In genomic region chr16:82639263-82639662, GRCh38 we compare ENCODE assay signal across 19 cellular contexts. TPM values are rescaled to one million over a fixed set of nuclear protein-coding genes. Genes with fewer than 3 reads are reported as not detected.
DNase-seq lines count a peak whose midpoint lies in the region; ATAC-seq and TF ChIP-seq lines count a peak whose summit lies in the region.
"Had no signal": no experiment of that assay in that cellular context is flagged by ENCODE, and none has a peak within 500 bp of the region (broad histone marks: within the 10 kb centered on the region; RNA-seq: fewer than 3 reads in every experiment).

No MANE protein-coding gene starts in this region.

- H3K4me3 Mint-ChIP-seq in activated CD8-positive, alpha-beta T cell treated with anti-CD3 and anti-CD28 coated beads for 36 hours: no peak overlapping the region
- H3K4me3 Mint-ChIP-seq: activated B cell treated with CpG ODN at 0.5 μM for 24 hours; activated naive CD8-positive, alpha-beta T cell had no signal

- H3K4me3 ChIP-seq in left ventricle myocardium inferior (no peak overlapping the region), heart left ventricle (no peak overlapping the region), brain microvascular endothelial cell (ENCODE audit: low read depth, low read length) (no peak overlapping the region), mesenchymal stem cell (ENCODE audit: insufficient read depth in 1 of 2, low read depth in 1 of 2, low read length in 2 of 2) (no peak overlapping the region), HAP-1 (no peak overlapping the region)
- H3K4me3 ChIP-seq: esophagus muscularis mucosa, lung, skin epidermis, upper lobe of right lung had no signal

- peak overlapping the region; percentile 87 for H4K91ac ChIP-seq in mesenchymal stem cell (ENCODE audit: low read length)

- POLR2A ChIA-PET in activated CD8-positive, alpha-beta T cell treated with anti-CD3 and anti-CD28 coated beads for 36 hours (lab: Charles Lee): interaction anchor here (1.0 kb wide), 1 partner anchor 13 kb away, joined by 3 read pairs; no protein-coding TSS in a partner anchor

- peaks cover 16% of the 10 kb centered on the region for H3K4me1 Mint-ChIP-seq in activated CD8-positive, alpha-beta T cell treated with anti-CD3 and anti-CD28 coated beads for 36 hours (ENCODE audit: low read depth)
- H3K4me1 Mint-ChIP-seq: activated B cell treated with CpG ODN at 0.5 μM for 24 hours had no signal

- WGBS in heart left ventricle, 4 donors: 66 to 78% (median 73%) methylated on average over 3 of the region's 3 CpGs
- 77% methylated on average over 3 of the region's 3 CpGs for WGBS in mesenchymal stem cell

- no peak overlapping the region for H2BK5ac ChIP-seq in mesenchymal stem cell (ENCODE audit: low read depth, low read length, poor library complexity, severe bottlenecking)

- H2BK12ac ChIP-seq in mesenchymal stem cell (ENCODE audit: low read length in 2 of 2): peak overlapping the region in 1 of 2 experiments; percentile 3

- H3K79me1 ChIP-seq in mesenchymal stem cell (replicated peaks; ENCODE audit: low read length, poor library complexity, severe bottlenecking): peaks cover 21% of the 10 kb centered on the region

- peak overlapping the region; percentile 2 for H4K8ac ChIP-seq in mesenchymal stem cell (ENCODE audit: low read length)

- no peak overlapping the region for H2AFZ ChIP-seq in mesenchymal stem cell (ENCODE audit: low read depth, low read length)

- intact Hi-C loops in left ventricle myocardium inferior (cut with micrococcal nuclease): loop anchor here (10.0 kb wide), 1 partner anchor 116 kb away; no protein-coding TSS in a partner anchor
- intact Hi-C loops in heart left ventricle (cut with DNase I): loop anchor here in 9 of 10 donors (2.0 to 10.0 kb wide), 11 partner anchors 58 to 1143 kb away; no protein-coding TSS in a partner anchor
- intact Hi-C loops in activated CD8-positive, alpha-beta T cell treated with anti-CD3 and anti-CD28 coated beads for 36 hours (cut with micrococcal nuclease): loop anchor here (10.0 kb wide), 1 partner anchor 374 kb away; no protein-coding TSS in a partner anchor

- peak overlapping the region; percentile 16 for H3K27ac ChIP-seq in left ventricle myocardium inferior (replicated peaks)
- peak overlapping the region in 3 of 12 donors; percentile 1 to 62 (median 40) for H3K27ac ChIP-seq in heart left ventricle
- peak overlapping the region; percentile 93 for H3K27ac ChIP-seq in brain microvascular endothelial cell
- H3K27ac ChIP-seq in mesenchymal stem cell (ENCODE audit: low read length, poor library complexity, severe bottlenecking): peak overlapping the region; percentile 78
- H3K27ac ChIP-seq: esophagus muscularis mucosa, HL-60, skin epidermis, upper lobe of right lung had no signal

- no peak overlapping the region for H2BK15ac ChIP-seq in mesenchymal stem cell (ENCODE audit: low read depth, poor library complexity, severe bottlenecking)

- CTCF ChIA-PET in activated CD8-positive, alpha-beta T cell treated with anti-CD3 and anti-CD28 coated beads for 36 hours (lab: Charles Lee): interaction anchor here (0.7 to 6.5 kb wide), 10 partner anchors 9 to 378 kb away, joined by 3 to 51 read pairs (median 4); no protein-coding TSS in a partner anchor

- in situ Hi-C loops in brain microvascular endothelial cell (cut with HindIII; ENCODE audit: low pct_ligation_motif_present, low sequenced_read_pairs): loop anchor here (25.0 kb wide), 1 partner anchor 423 kb away; no protein-coding TSS in a partner anchor
- in situ Hi-C loops in HAP-1 (cut with MboI; ENCODE audit: low sequenced_read_pairs): loop anchor here (10.0 kb wide), 1 partner anchor 374 kb away; no protein-coding TSS in a partner anchor

- no peak for ATAC-seq in heart left ventricle
- ATAC-seq in activated CD8-positive, alpha-beta T cell treated with anti-CD3 and anti-CD28 coated beads for 36 hours: no peak

- no peak overlapping the region for H3K27ac Mint-ChIP-seq in activated CD8-positive, alpha-beta T cell treated with anti-CD3 and anti-CD28 coated beads for 36 hours
- H3K27ac Mint-ChIP-seq: activated B cell treated with CpG ODN at 0.5 μM for 24 hours; activated naive CD8-positive, alpha-beta T cell had no signal

- H3K4me1 ChIP-seq in left ventricle myocardium inferior (peaks cover 91% of the 10 kb centered on the region), heart left ventricle (peaks cover 0 to 64% (median 32%) of the 10 kb centered on the region in 12 donors), mesenchymal stem cell (ENCODE audit: control insufficient read depth, insufficient read depth, low read depth, low read length) (peaks cover 22% of the 10 kb centered on the region), HAP-1 (peaks cover 25% of the 10 kb centered on the region)
- H3K4me1 ChIP-seq: upper lobe of right lung had no signal

- H2BK120ac ChIP-seq in mesenchymal stem cell (ENCODE audit: low read depth, low read length): no peak overlapping the region

- H3K36me3 ChIP-seq in left ventricle myocardium inferior: no peaks in the 10 kb centered on the region
- H3K36me3 ChIP-seq in heart left ventricle: no peaks in the 10 kb centered on the region
- no peaks in the 10 kb centered on the region for H3K36me3 ChIP-seq in brain microvascular endothelial cell (replicated peaks)
- no peaks in the 10 kb centered on the region for H3K36me3 ChIP-seq in mesenchymal stem cell (ENCODE audit: control insufficient read depth in 1 of 2, insufficient read depth in 2 of 2, low read depth in 1 of 2, low read length in 2 of 2)
- no peaks in the 10 kb centered on the region for H3K36me3 ChIP-seq in HAP-1 (replicated peaks)
- H3K36me3 ChIP-seq: esophagus muscularis mucosa, upper lobe of right lung had no signal

- H2AK5ac ChIP-seq in mesenchymal stem cell (ENCODE audit: low read length, severe bottlenecking): peak overlapping the region; percentile 0

- peak overlapping the region; percentile 3 to 55 for H3K4ac ChIP-seq in mesenchymal stem cell (ENCODE audit: low read depth in 1 of 2, low read length in 2 of 2)

- no peaks in the 10 kb centered on the region for H3K27me3 ChIP-seq in left ventricle myocardium inferior (ENCODE audit: low read depth)
- H3K27me3 ChIP-seq in heart left ventricle: no peaks in the 10 kb centered on the region
- no peaks in the 10 kb centered on the region for H3K27me3 ChIP-seq in brain microvascular endothelial cell (replicated peaks)
- no peaks in the 10 kb centered on the region for H3K27me3 ChIP-seq in mesenchymal stem cell (ENCODE audit: control insufficient read depth in 1 of 2, insufficient read depth in 1 of 2, low read length in 2 of 2)
- no peaks in the 10 kb centered on the region for H3K27me3 ChIP-seq in HAP-1 (ENCODE audit: low read depth)
- H3K27me3 ChIP-seq: esophagus muscularis mucosa, upper lobe of right lung had no signal

- H3K27me3 Mint-ChIP-seq in activated CD8-positive, alpha-beta T cell treated with anti-CD3 and anti-CD28 coated beads for 36 hours: peaks cover 6% of the 10 kb centered on the region
- H3K27me3 Mint-ChIP-seq: activated naive CD8-positive, alpha-beta T cell had no signal

- no peak for DNase-seq in left ventricle myocardium inferior
- DNase-seq in heart left ventricle: no peak
- no peak for DNase-seq in brain microvascular endothelial cell
- DNase-seq in mesenchymal stem cell: no peak
- DNase-seq in activated CD8-positive, alpha-beta memory T cell treated with anti-CD3 and anti-CD28 coated beads for 24 hours: no peak
- no peak for DNase-seq in HAP-1 (ENCODE audit: low spot score in 2 of 2)
- no peak for DNase-seq in effector CD4-positive, alpha-beta T cell
- DNase-seq in activated CD8-positive, alpha-beta T cell treated with anti-CD3 and anti-CD28 coated beads for 36 hours: no peak
- DNase-seq: activated B cell treated with CpG ODN at 0.5 μM for 24 hours, cerebellar nuclear complex, kidney, NCI-H187 treated with DMSO at 0.1 percent for 48 hours, NCI-H2227 treated with DMSO at 0.1 percent for 48 hours had no signal

- no peaks in the 10 kb centered on the region for H3K9me3 Mint-ChIP-seq in activated CD8-positive, alpha-beta T cell treated with anti-CD3 and anti-CD28 coated beads for 36 hours
- H3K9me3 Mint-ChIP-seq: activated B cell treated with CpG ODN at 0.5 μM for 24 hours had no signal

- no peak for TF ChIP-seq POLR2A in heart left ventricle (IDR thresholded peaks at IDR 0.05)

- TF ChIP-seq CTCF in left ventricle myocardium inferior (IDR thresholded peaks at IDR 0.05; ENCODE audit: borderline replicate concordance) (no peak), heart left ventricle (IDR thresholded peaks at IDR 0.05) (no peak), brain microvascular endothelial cell (IDR thresholded peaks at IDR 0.05; ENCODE audit: low read depth, low read length, missing control alignments) (no peak)
- TF ChIP-seq CTCF in activated CD8-positive, alpha-beta T cell treated with anti-CD3 and anti-CD28 coated beads for 36 hours (IDR thresholded peaks at IDR 0.05): no peak

- H3K36me3 Mint-ChIP-seq in activated CD8-positive, alpha-beta T cell treated with anti-CD3 and anti-CD28 coated beads for 36 hours (ENCODE audit: low read depth): no peaks in the 10 kb centered on the region
- H3K36me3 Mint-ChIP-seq: activated naive CD8-positive, alpha-beta T cell had no signal

- H3K9ac ChIP-seq in mesenchymal stem cell (ENCODE audit: low read length): no peak overlapping the region

- H3K9me3 ChIP-seq in left ventricle myocardium inferior (replicated peaks) (no peaks in the 10 kb centered on the region), heart left ventricle (no peaks in the 10 kb centered on the region), mesenchymal stem cell (ENCODE audit: control insufficient read depth, low read length) (no peaks in the 10 kb centered on the region), HAP-1 (no peaks in the 10 kb centered on the region)
- H3K9me3 ChIP-seq: esophagus muscularis mucosa, upper lobe of right lung had no signal

- H3K14ac ChIP-seq in mesenchymal stem cell (ENCODE audit: low read length in 2 of 2): no peak overlapping the region

- no peak overlapping the region for H3K23ac ChIP-seq in mesenchymal stem cell (ENCODE audit: low read length in 2 of 2)

- no peak overlapping the region for H3K4me2 ChIP-seq in mesenchymal stem cell (ENCODE audit: low read length, poor library complexity, severe bottlenecking)

- peak overlapping the region; percentile 14 to 30 for H3K18ac ChIP-seq in mesenchymal stem cell (ENCODE audit: low read depth in 1 of 2, low read length in 2 of 2)

RNA-seq across cellular contexts. Expression of gene CDH13, which starts 12.5 kb away (rescaled TPM):
- total RNA-seq in left ventricle myocardium inferior (161 TPM), heart left ventricle (100 to 1,000 TPM; 101 to 172 (median 139) TPM)
- polyA plus RNA-seq in heart left ventricle: 10 to 100 TPM; 15.0 to 99.4 TPM
- 107 TPM for polyA plus RNA-seq in mesenchymal stem cell (2013, experiment 1 of 2)
- polyA plus RNA-seq in mesenchymal stem cell (2013, experiment 2 of 2): 102 TPM
- not detected for total RNA-seq in activated CD8-positive, alpha-beta T cell treated with anti-CD3 and anti-CD28 coated beads for 36 hours
- total RNA-seq: activated B cell treated with CpG ODN at 0.5 μM for 24 hours had no signal

Comparison
In these comparisons a context has a peak if more than half of its experiments do, and no peak if none do; other contexts are left out.
1. RNA of gene CDH13, which starts 12.5 kb away (total RNA-seq): 161 TPM in left ventricle myocardium inferior (single experiment) and 101 to 172 TPM in heart left ventricle; not detected in activated CD8-positive, alpha-beta T cell treated with anti-CD3 and anti-CD28 coated beads for 36 hours; every median in the first group is over 100 times any median in the second.